35 cellular contexts compared by ENCODE assay signal in genomic region chr19:33207903-33208302, GRCh38. TPM values are rescaled to one million over a fixed set of nuclear protein-coding genes. Genes with fewer than 3 reads are reported as not detected.
"Had no signal": no experiment of that assay in that cellular context is flagged by ENCODE, and none has a peak within 500 bp of the region (broad histone marks: within the 10 kb centered on the region; RNA-seq: fewer than 3 reads in every experiment).

No MANE protein-coding gene starts in this region.

- H3K27ac ChIP-seq: brain microvascular endothelial cell, SJCRH30, SK-N-MC had no signal

- DNase-seq: activated CD4-positive, alpha-beta T cell treated with anti-CD3 and anti-CD28 coated beads, Interleukin-2, amount 10 ng/mL, durations not matched to agents 24 days and 14 days; activated CD4-positive, alpha-beta T cell treated with anti-CD3 and anti-CD28 coated beads, Interleukin-2, amount 50 U/mL, for 4 hours; activated CD8-positive, alpha-beta T cell treated with anti-CD3 and anti-CD28 coated beads for 36 hours; activated effector memory CD4-positive, alpha-beta T cell treated with anti-CD3 and anti-CD28 coated beads, Interleukin-2, amount 50 U/mL, for 16 hours; activated naive CD4-positive, alpha-beta T cell; activated naive CD4-positive, alpha-beta T cell treated with anti-CD3 and anti-CD28 coated beads, Interleukin-2, amount 50 U/mL, for 16 hours; activated naive CD8-positive, alpha-beta T cell treated with anti-CD3 and anti-CD28 coated beads for 36 hours; activated T-cell treated with anti-CD3 and anti-CD28 coated beads, Interleukin-2, amount 50 U/mL, for 1 hour; activated T-cell treated with anti-CD3 and anti-CD28 coated beads, Interleukin-2, amount 50 U/mL, for 72 hours; amniotic stem cell; aorta; brain microvascular endothelial cell; central memory CD4-positive, alpha-beta T cell; Karpas-422; MG63; NCI-H1048; NCI-H1105 treated with DMSO at 0.1 percent for 48 hours; NCI-H1436; NCI-H1694; NCI-H1930; NCI-H2081 treated with DMSO at 0.1 percent for 48 hours; NCI-H345; NCI-H524 treated with DMSO at 0.1 percent for 48 hours; SHP77; SJCRH30; SW 1271 had no signal

- H3K9me3 ChIP-seq: MG63, SJCRH30 had no signal

- FAIRE-seq: TTC549 had no signal

- H3K9me3 Mint-ChIP-seq: activated CD4-positive, alpha-beta T cell treated with anti-CD3 and anti-CD28 coated beads, Interleukin-2, amount 10 ng/mL, durations not matched to agents 24 days and 14 days; activated CD8-positive, alpha-beta T cell treated with anti-CD3 and anti-CD28 coated beads for 36 hours; activated naive CD8-positive, alpha-beta T cell treated with anti-CD3 and anti-CD28 coated beads for 36 hours; activated T-cell treated with anti-CD3 and anti-CD28 coated beads, Interleukin-2, amount 50 U/mL, for 72 hours; activated T-helper 17 cell treated with anti-CD3 and anti-CD28 coated beads, Interleukin-2, amount 50 U/mL, for 72 hours; T-helper 1 cell treated with Interleukin-12 subunit alpha and Interleukin-12 subunit beta and Interleukin-4 antibody, amounts not matched to agents 30 μg/mL and 1 μg/mL, for 36 hours; T-helper 2 cell treated with Interferon-gamma antibody and Interleukin-4, amounts not matched to agents 5 μg/mL and 100 μg/mL, for 36 hours had no signal

- H3K27ac Mint-ChIP-seq: activated CD4-positive, alpha-beta T cell treated with anti-CD3 and anti-CD28 coated beads, Interleukin-2, amount 10 ng/mL, durations not matched to agents 24 days and 14 days; activated CD8-positive, alpha-beta T cell treated with anti-CD3 and anti-CD28 coated beads for 36 hours; activated naive CD8-positive, alpha-beta T cell treated with anti-CD3 and anti-CD28 coated beads for 36 hours; activated T-cell treated with anti-CD3 and anti-CD28 coated beads, Interleukin-2, amount 50 U/mL, for 72 hours; activated T-helper 17 cell treated with anti-CD3 and anti-CD28 coated beads, Interleukin-2, amount 50 U/mL, for 72 hours; T-helper 1 cell treated with Interleukin-12 subunit alpha and Interleukin-12 subunit beta and Interleukin-4 antibody, amounts not matched to agents 30 μg/mL and 1 μg/mL, for 36 hours; T-helper 2 cell treated with Interferon-gamma antibody and Interleukin-4, amounts not matched to agents 5 μg/mL and 100 μg/mL, for 36 hours had no signal

- H3K4me1 Mint-ChIP-seq: activated CD4-positive, alpha-beta T cell treated with anti-CD3 and anti-CD28 coated beads, Interleukin-2, amount 10 ng/mL, durations not matched to agents 24 days and 14 days; activated naive CD8-positive, alpha-beta T cell treated with anti-CD3 and anti-CD28 coated beads for 36 hours; activated T-helper 17 cell treated with anti-CD3 and anti-CD28 coated beads, Interleukin-2, amount 50 U/mL, for 72 hours had no signal

- H3K4me3 Mint-ChIP-seq: activated CD4-positive, alpha-beta T cell treated with anti-CD3 and anti-CD28 coated beads, Interleukin-2, amount 10 ng/mL, durations not matched to agents 24 days and 14 days; activated CD8-positive, alpha-beta T cell treated with anti-CD3 and anti-CD28 coated beads for 36 hours; activated naive CD8-positive, alpha-beta T cell treated with anti-CD3 and anti-CD28 coated beads for 36 hours; activated T-cell treated with anti-CD3 and anti-CD28 coated beads, Interleukin-2, amount 50 U/mL, for 72 hours; activated T-helper 17 cell treated with anti-CD3 and anti-CD28 coated beads, Interleukin-2, amount 50 U/mL, for 72 hours; T-helper 1 cell treated with Interleukin-12 subunit alpha and Interleukin-12 subunit beta and Interleukin-4 antibody, amounts not matched to agents 30 μg/mL and 1 μg/mL, for 36 hours; T-helper 2 cell treated with Interferon-gamma antibody and Interleukin-4, amounts not matched to agents 5 μg/mL and 100 μg/mL, for 36 hours had no signal

- H3K36me3 Mint-ChIP-seq: activated naive CD8-positive, alpha-beta T cell treated with anti-CD3 and anti-CD28 coated beads for 36 hours had no signal

- H3K4me3 ChIP-seq: MG63, SJCRH30, SK-N-MC had no signal

- H3K27me3 ChIP-seq: brain microvascular endothelial cell, MG63, SJCRH30 had no signal

- H3K4me1 ChIP-seq: SJCRH30 had no signal

- ATAC-seq: activated CD8-positive, alpha-beta T cell treated with anti-CD3 and anti-CD28 coated beads for 36 hours; activated T-cell treated with anti-CD3 and anti-CD28 coated beads, Interleukin-2, amount 50 U/mL, for 72 hours; activated T-helper 17 cell treated with anti-CD3 and anti-CD28 coated beads, Interleukin-2, amount 50 U/mL, for 72 hours; Panc1 had no signal

RNA-seq across cellular contexts. Expression of gene LRP3, which starts 13.8 kb away (rescaled TPM):
- total RNA-seq: activated T-helper 17 cell treated with anti-CD3 and anti-CD28 coated beads, Interleukin-2, amount 50 U/mL, for 72 hours had no signal

RNA-seq across cellular contexts. Expression of gene SLC7A10, which starts 17.7 kb away (rescaled TPM):
- total RNA-seq: activated CD4-positive, alpha-beta T cell treated with anti-CD3 and anti-CD28 coated beads, Interleukin-2, amount 10 ng/mL, durations not matched to agents 24 days and 14 days; activated CD8-positive, alpha-beta memory T cell treated with anti-CD3 and anti-CD28 coated beads for 36 hours; activated CD8-positive, alpha-beta T cell treated with anti-CD3 and anti-CD28 coated beads for 36 hours; activated naive CD8-positive, alpha-beta T cell treated with anti-CD3 and anti-CD28 coated beads for 36 hours; activated T-cell treated with anti-CD3 and anti-CD28 coated beads, Interleukin-2, amount 50 U/mL, for 72 hours; activated T-helper 17 cell treated with anti-CD3 and anti-CD28 coated beads, Interleukin-2, amount 50 U/mL, for 72 hours; NCI-H460; RPMI7951; SJCRH30 had no signal
- polyA plus RNA-seq: aorta had no signal
